Comparison of ENCODE assay signal across 17 cellular contexts in the genomic region with DNA sequence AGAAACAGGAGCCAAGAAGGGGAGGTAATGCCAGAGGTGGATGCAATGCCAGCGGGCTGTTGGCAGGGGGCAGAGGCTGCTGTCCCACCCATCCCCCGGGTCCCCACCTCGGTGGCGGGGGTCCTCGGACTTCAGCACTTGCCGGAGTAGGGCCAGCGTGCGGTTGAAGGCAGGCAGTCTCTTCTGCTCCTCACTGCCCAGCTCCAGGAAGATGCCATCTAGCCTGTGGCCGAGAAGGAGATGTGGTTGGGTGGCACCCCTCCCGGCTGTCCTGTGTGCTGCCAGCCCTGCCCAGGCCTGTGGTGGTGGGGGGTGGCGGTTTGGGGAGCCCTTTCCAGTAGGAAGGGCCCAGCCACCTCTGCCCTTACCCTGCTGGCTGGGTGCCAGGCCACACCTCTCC. TPM values are rescaled to one million over a fixed set of nuclear protein-coding genes. Genes with fewer than 3 reads are reported as not detected.
DNase-seq lines count a peak whose midpoint lies in the region; ATAC-seq and TF ChIP-seq lines count a peak whose summit lies in the region.
"Had no signal": no experiment of that assay in that cellular context is flagged by ENCODE, and none has a peak within 500 bp of the region (broad histone marks: within the 10 kb centered on the region; RNA-seq: fewer than 3 reads in every experiment).

No MANE protein-coding gene starts in this region.

- H3K27ac ChIP-seq in osteoblast (ENCODE audit: low read depth, low read length): no peak overlapping the region
- H3K27ac ChIP-seq: BLaER1 treated with 17β-estradiol and CSF1 and Interleukin-3, amounts not matched to agents 10 nM and 100 nM; GM23248; HL-60 had no signal

- peaks cover 19% of the 10 kb centered on the region for H3K36me3 Mint-ChIP-seq in effector memory CD8-positive, alpha-beta T cell (ENCODE audit: insufficient read depth)

- peaks cover 5% of the 10 kb centered on the region for H3K9me3 ChIP-seq in osteoblast (ENCODE audit: low read depth, low read length)

- H3K4me2 ChIP-seq in osteoblast (ENCODE audit: insufficient read depth, low read length): no peak overlapping the region
- H3K4me2 ChIP-seq: BLaER1 treated with 17β-estradiol and CSF1 and Interleukin-3, amounts not matched to agents 10 nM and 100 nM had no signal

- no peaks in the 10 kb centered on the region for H3K9me3 Mint-ChIP-seq in stimulated activated naive CD8-positive, alpha-beta T cell treated with anti-CD3 and anti-CD28 coated beads, Interleukin-15, amount 100 ng/mL, for 72 hours
- no peaks in the 10 kb centered on the region for H3K9me3 Mint-ChIP-seq in effector memory CD8-positive, alpha-beta T cell

- H3K79me2 ChIP-seq in osteoblast (ENCODE audit: insufficient read depth, low read length): no peaks in the 10 kb centered on the region

- H3K4me1 ChIP-seq in osteoblast (ENCODE audit: insufficient read depth, low read length): no peaks in the 10 kb centered on the region

- TF ChIP-seq CTCF in osteoblast (IDR thresholded peaks at IDR 0.05; ENCODE audit: extremely low read depth, low read depth, low read length): no peak

- H3K27ac Mint-ChIP-seq in stimulated activated naive CD8-positive, alpha-beta T cell treated with anti-CD3 and anti-CD28 coated beads, Interleukin-15, amount 100 ng/mL, for 72 hours: peak overlapping the region in 1 of 2 donors; percentile 77
- H3K27ac Mint-ChIP-seq in effector memory CD8-positive, alpha-beta T cell: peak overlapping the region; percentile 21 to 56
- H3K27ac Mint-ChIP-seq: B cell, IgD-negative memory B cell had no signal

- H2AFZ ChIP-seq in osteoblast (ENCODE audit: low read length): no peak overlapping the region
- H2AFZ ChIP-seq: GM23248 had no signal

- H3K4me3 ChIP-seq in osteoblast (ENCODE audit: insufficient read depth, low read length): no peak overlapping the region
- H3K4me3 ChIP-seq: BLaER1 treated with 17β-estradiol and CSF1 and Interleukin-3, amounts not matched to agents 10 nM and 100 nM; GM23248 had no signal

- peaks cover 17% of the 10 kb centered on the region for H3K27me3 ChIP-seq in osteoblast (ENCODE audit: insufficient read depth, low read length)
- H3K27me3 ChIP-seq: BLaER1 treated with 17β-estradiol and CSF1 and Interleukin-3, amounts not matched to agents 10 nM and 100 nM had no signal

- no peaks in the 10 kb centered on the region for H4K20me1 ChIP-seq in osteoblast (ENCODE audit: insufficient read depth, low read length)
- H4K20me1 ChIP-seq: BLaER1 treated with 17β-estradiol and CSF1 and Interleukin-3, amounts not matched to agents 10 nM and 100 nM had no signal

- no peak overlapping the region for H3K4me3 Mint-ChIP-seq in stimulated activated naive CD8-positive, alpha-beta T cell treated with anti-CD3 and anti-CD28 coated beads, Interleukin-15, amount 100 ng/mL, for 72 hours
- no peak overlapping the region for H3K4me3 Mint-ChIP-seq in effector memory CD8-positive, alpha-beta T cell
- H3K4me3 Mint-ChIP-seq: B cell; CD8-positive, alpha-beta memory T cell; IgD-negative memory B cell had no signal

- H3K4me1 Mint-ChIP-seq in stimulated activated naive CD8-positive, alpha-beta T cell treated with anti-CD3 and anti-CD28 coated beads, Interleukin-15, amount 100 ng/mL, for 72 hours: no peaks in the 10 kb centered on the region
- peaks cover 16 to 22% of the 10 kb centered on the region in 2 donors for H3K4me1 Mint-ChIP-seq in effector memory CD8-positive, alpha-beta T cell (ENCODE audit: low read depth in 2 of 2)
- H3K4me1 Mint-ChIP-seq: B cell, IgD-negative memory B cell had no signal

- peak; percentile 29 for ATAC-seq in stimulated activated naive CD8-positive, alpha-beta T cell treated with anti-CD3 and anti-CD28 coated beads, Interleukin-15, amount 100 ng/mL, for 72 hours
- ATAC-seq in stimulated activated naive CD8-positive, alpha-beta T cell treated with anti-CD3 and anti-CD28 coated beads, Interleukin-15, Interleukin-2, amounts not matched to agents 100 U/mL and 50 U/mL, for 24 hours: no peak
- no peak for ATAC-seq in effector memory CD8-positive, alpha-beta T cell (replicated peaks)
- ATAC-seq in HG02970 (IDR thresholded peaks at IDR 0.05; ENCODE audit: low FRiP score, unreplicated experiment): no peak

- no peaks in the 10 kb centered on the region for H3K27me3 Mint-ChIP-seq in stimulated activated naive CD8-positive, alpha-beta T cell treated with anti-CD3 and anti-CD28 coated beads, Interleukin-15, amount 100 ng/mL, for 72 hours
- H3K27me3 Mint-ChIP-seq in effector memory CD8-positive, alpha-beta T cell: no peaks in the 10 kb centered on the region
- H3K27me3 Mint-ChIP-seq: B cell; CD8-positive, alpha-beta memory T cell; IgD-negative memory B cell had no signal

- no peaks in the 10 kb centered on the region for H3K36me3 ChIP-seq in osteoblast (ENCODE audit: insufficient read depth, low read length)
- H3K36me3 ChIP-seq: BLaER1 treated with 17β-estradiol and CSF1 and Interleukin-3, amounts not matched to agents 10 nM and 100 nM had no signal

- DNase-seq in stimulated activated naive CD8-positive, alpha-beta T cell treated with anti-CD3 and anti-CD28 coated beads, Interleukin-15, amount 100 ng/mL, for 72 hours: no peak
- DNase-seq in stimulated activated naive CD8-positive, alpha-beta T cell treated with anti-CD3 and anti-CD28 coated beads, Interleukin-15, Interleukin-2, amounts not matched to agents 100 U/mL and 50 U/mL, for 24 hours: no peak
- DNase-seq in effector memory CD8-positive, alpha-beta T cell: no peak
- DNase-seq in osteoblast (ENCODE audit: insufficient read length, low spot score, missing footprints) (peak; percentile 48), NCI-H2196 treated with DMSO at 0.1 percent for 48 hours (lab: John Stamatoyannopoulos, UW; ENCODE audit: unreplicated experiment) (no peak), HT-29 (ENCODE audit: low spot score) (no peak)
- DNase-seq: CD8-positive, alpha-beta memory T cell; COR-L47; DMS 273 treated with DMSO at 0.1 percent for 48 hours; GM23248; HCEC 1CT had no signal

RNA-seq across cellular contexts. Expression of a gene that starts 13.5 kb away (rescaled TPM):
- not detected in 2 replicates for total RNA-seq in osteoblast
- total RNA-seq in HT-29 (2014; rRNA removed; shearing (Covaris generic)): 26.7 and 27.6 TPM in 2 replicates
- total RNA-seq: A172, GM23248 had no signal

RNA-seq across cellular contexts. Expression of a gene that starts 23.3 kb away (rescaled TPM):
- total RNA-seq in osteoblast: 6.2 and 7.4 TPM in 2 replicates
- 6.4 and 7.2 TPM in 2 replicates for total RNA-seq in HT-29 (2014; rRNA removed; shearing (Covaris generic))

Comparison
In these comparisons a context has a peak if more than half of its experiments do, and no peak if none do; other contexts are left out.
1. RNA of a gene that starts 13.5 kb away (total RNA-seq): 26.7 to 27.6 TPM in HT-29; not detected in osteoblast; every median in the first group is over 10 times any median in the second.